In the genomic region with DNA sequence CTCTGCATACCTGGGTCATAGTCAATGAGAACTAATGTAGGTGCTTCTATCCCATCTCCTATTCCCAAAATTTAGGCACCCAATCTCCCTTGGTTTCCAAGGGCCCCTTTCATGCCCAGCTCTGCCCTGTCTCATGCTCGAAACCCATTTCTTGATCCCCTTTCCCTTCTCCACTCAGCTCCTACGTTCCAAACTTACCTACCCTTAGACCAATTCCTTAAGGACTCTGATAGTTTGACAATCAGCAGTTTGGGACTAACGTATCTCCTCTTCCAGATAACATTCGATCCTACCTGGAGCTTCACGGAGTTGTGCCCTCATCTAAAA, we compare ENCODE assay signal across 1 cellular context.
TF ChIP-seq lines count a peak whose summit lies in the region.

No MANE protein-coding gene starts in this region.

TF ChIP-seq in K562, 482 proteins besides CTCF, POLR2A, EP300 and RAD21:
- TF ChIP-seq ATF1 (CRISPR knock-in tag; IDR thresholded peaks at IDR 0.05) (no peak), ATF1 (tag; IDR thresholded peaks at IDR 0.05) (0 out of 2 replicates have a peak, but pooled peaks have one; percentile 2), CEBPB (tag; IDR thresholded peaks at IDR 0.05) (peak; percentile 63), KLF16 (IDR thresholded peaks at IDR 0.05) (no peak)
